ENCODE assay signal across 1 cellular context in genomic region chr16:23855010-23855409, GRCh38.
TF ChIP-seq lines count a peak whose summit lies in the region.

No MANE protein-coding gene starts in this region.

TF ChIP-seq in GM23338, 12 proteins besides CTCF, POLR2A, EP300 and RAD21 (continued from another document):
- no peak for TF ChIP-seq ZNF462 (CRISPR knock-in tag; IDR thresholded peaks at IDR 0.05)
- TF ChIP-seq REST (IDR thresholded peaks at IDR 0.05; ENCODE audit: unreplicated experiment), result no peak
- TF ChIP-seq POLR2AphosphoS5 (IDR thresholded peaks at IDR 0.05; ENCODE audit: low read depth), result no peak
- TF ChIP-seq ZNF331 (CRISPR knock-in tag; IDR thresholded peaks at IDR 0.05; ENCODE audit: low read depth), result no peak
- TF ChIP-seq EZH2 (IDR thresholded peaks at IDR 0.05; ENCODE audit: low read depth, unreplicated experiment), result no peak
- TF ChIP-seq ETS1 (IDR thresholded peaks at IDR 0.05), result no peak
TF ChIP-seq in GM23338: peak in this region for 0.
